15 cellular contexts compared by ENCODE assay signal in genomic region chr14:40099316-40099715, GRCh38.
DNase-seq lines count a peak whose midpoint lies in the region; ATAC-seq and TF ChIP-seq lines count a peak whose summit lies in the region.
"Had no signal": no experiment of that assay in that cellular context is flagged by ENCODE, and none has a peak within 500 bp of the region (broad histone marks: within the 10 kb centered on the region; RNA-seq: fewer than 3 reads in every experiment).

No MANE protein-coding gene starts in this region.

- intact Hi-C loops in mucosa of descending colon (cut with DNase I, micrococcal nuclease) = no loop called here

- H3K4me3 ChIP-seq in mucosa of descending colon = no peak overlapping the region
- H3K4me3 ChIP-seq: BLaER1 treated with 17β-estradiol and CSF1 and Interleukin-3, amounts not matched to agents 10 nM and 100 nM had no signal

- peak in 2 of 3 experiments; percentile 2 to 31 for DNase-seq in NCI-H1417 (lab: John Stamatoyannopoulos, UW)
- no peak for DNase-seq in NCI-H1417 treated with DMSO at 0.1 percent for 48 hours (lab: John Stamatoyannopoulos, UW)
- DNase-seq in NCI-H82 (lab: John Stamatoyannopoulos, UW) = peak; percentile 2
- no peak for DNase-seq in NCI-H82 treated with DMSO at 0.1 percent for 48 hours (lab: John Stamatoyannopoulos, UW; ENCODE audit: unreplicated experiment)
- peak; percentile 70 for DNase-seq in NCI-H526 treated with DMSO at 0.1 percent for 48 hours (lab: John Stamatoyannopoulos, UW)
- no peak for DNase-seq in mucosa of descending colon
- no peak for DNase-seq in mesenteric fat pad (ENCODE audit: low spot score)
- no peak for DNase-seq in activated naive CD4-positive, alpha-beta T cell (lab: John Stamatoyannopoulos, UW)
- DNase-seq: ACHN; CD4-positive, CD25-positive, alpha-beta regulatory T cell; DND-41; GDM1; GOT3; H9 had no signal

- ATAC-seq in mucosa of descending colon = no peak

- H3K36me3 ChIP-seq in mucosa of descending colon (ENCODE audit: low read depth) = no peaks in the 10 kb centered on the region
- H3K36me3 ChIP-seq: BLaER1 treated with 17β-estradiol and CSF1 and Interleukin-3, amounts not matched to agents 10 nM and 100 nM had no signal

- no peaks in the 10 kb centered on the region for H3K4me1 ChIP-seq in mucosa of descending colon (ENCODE audit: low read depth)
- H3K4me1 ChIP-seq: BLaER1 treated with 17β-estradiol and CSF1 and Interleukin-3, amounts not matched to agents 10 nM and 100 nM had no signal

- no peak for TF ChIP-seq CTCF in mucosa of descending colon (IDR thresholded peaks at IDR 0.05)

- no peaks in the 10 kb centered on the region for H3K9me3 ChIP-seq in mucosa of descending colon

Comparison
In these comparisons a context has a peak if more than half of its experiments do, and no peak if none do; other contexts are left out.
1. DNase-seq: peak in NCI-H1417 (2 of 3), NCI-H82 (single experiment) and NCI-H526 treated with DMSO at 0.1 percent for 48 hours (single experiment); none in NCI-H1417 treated with DMSO at 0.1 percent for 48 hours (single experiment), NCI-H82 treated with DMSO at 0.1 percent for 48 hours (single experiment), mucosa of descending colon (0 of 3), mesenteric fat pad (single experiment) and activated naive CD4-positive, alpha-beta T cell (0 of 4).